In the genomic region with DNA sequence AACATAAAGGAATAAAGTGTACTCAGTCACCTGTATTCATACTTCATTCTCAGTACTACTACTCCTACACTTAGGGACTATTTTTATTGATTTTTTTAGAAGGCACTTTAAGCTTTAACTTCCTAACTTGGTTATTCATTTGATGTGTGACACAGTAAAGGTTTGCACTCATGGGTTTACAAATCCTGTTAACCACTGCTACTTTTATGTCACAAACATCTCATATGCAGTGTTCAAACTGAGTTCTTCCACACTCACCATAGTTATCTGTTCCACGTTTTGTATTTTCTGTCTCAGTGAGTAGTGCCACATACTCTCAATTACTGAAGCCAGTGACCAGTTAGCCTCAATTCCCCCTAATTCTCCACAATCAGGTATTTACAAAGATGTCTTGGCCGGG, we compare ENCODE assay signal across 20 cellular contexts. TPM values are rescaled to one million over a fixed set of nuclear protein-coding genes. Genes with fewer than 3 reads are reported as not detected.
DNase-seq lines count a peak whose midpoint lies in the region; ATAC-seq and TF ChIP-seq lines count a peak whose summit lies in the region.
"Had no signal": no experiment of that assay in that cellular context is flagged by ENCODE, and none has a peak within 500 bp of the region (broad histone marks: within the 10 kb centered on the region; RNA-seq: fewer than 3 reads in every experiment).

No MANE protein-coding gene starts in this region.

- H3K27ac Mint-ChIP-seq in activated T-cell treated with anti-CD3 and anti-CD28 coated beads, Interleukin-2, amount 50 U/mL, for 72 hours: no peak overlapping the region
- H3K27ac Mint-ChIP-seq in central memory CD8-positive, alpha-beta T cell (ENCODE audit: low read depth): peak overlapping the region; percentile 53
- no peak overlapping the region for H3K27ac Mint-ChIP-seq in endothelial cell (ENCODE audit: unreplicated experiment)
- H3K27ac Mint-ChIP-seq: B cell, HFFc6 had no signal

- 0 out of 2 replicates have a peak overlapping the region, but pooled peaks have one; percentile 21 for H3K27ac ChIP-seq in SK-N-MC
- H3K27ac ChIP-seq: BLaER1 treated with 17β-estradiol and CSF1 and Interleukin-3, amounts not matched to agents 10 nM and 100 nM; HL-60 had no signal

- H3K27me3 Mint-ChIP-seq in activated T-cell treated with anti-CD3 and anti-CD28 coated beads, Interleukin-2, amount 50 U/mL, for 72 hours (ENCODE audit: low read depth): no peaks in the 10 kb centered on the region
- H3K27me3 Mint-ChIP-seq in central memory CD8-positive, alpha-beta T cell: no peaks in the 10 kb centered on the region
- H3K27me3 Mint-ChIP-seq in endothelial cell (ENCODE audit: unreplicated experiment): no peaks in the 10 kb centered on the region
- H3K27me3 Mint-ChIP-seq: B cell had no signal

- no peak for TF ChIP-seq CTCF in endothelial cell (IDR thresholded peaks at IDR 0.05; ENCODE audit: unreplicated experiment)

- peaks cover 19% of the 10 kb centered on the region for H3K4me1 Mint-ChIP-seq in activated T-cell treated with anti-CD3 and anti-CD28 coated beads, Interleukin-2, amount 50 U/mL, for 72 hours (ENCODE audit: low read depth)
- peaks cover 23% of the 10 kb centered on the region for H3K4me1 Mint-ChIP-seq in central memory CD8-positive, alpha-beta T cell
- H3K4me1 Mint-ChIP-seq in endothelial cell (ENCODE audit: unreplicated experiment): no peaks in the 10 kb centered on the region

- no peak overlapping the region for H3K4me3 Mint-ChIP-seq in activated T-cell treated with anti-CD3 and anti-CD28 coated beads, Interleukin-2, amount 50 U/mL, for 72 hours
- no peak overlapping the region for H3K4me3 Mint-ChIP-seq in central memory CD8-positive, alpha-beta T cell
- H3K4me3 Mint-ChIP-seq in endothelial cell (ENCODE audit: unreplicated experiment): no peak overlapping the region
- H3K4me3 Mint-ChIP-seq: B cell; CD8-positive, alpha-beta T cell; HFFc6 had no signal

- no peaks in the 10 kb centered on the region for H3K9me3 Mint-ChIP-seq in activated T-cell treated with anti-CD3 and anti-CD28 coated beads, Interleukin-2, amount 50 U/mL, for 72 hours
- H3K9me3 Mint-ChIP-seq in central memory CD8-positive, alpha-beta T cell: no peaks in the 10 kb centered on the region
- no peaks in the 10 kb centered on the region for H3K9me3 Mint-ChIP-seq in endothelial cell (ENCODE audit: unreplicated experiment)
- H3K9me3 Mint-ChIP-seq: CD8-positive, alpha-beta T cell; HFFc6 had no signal

- peak; percentile 39 to 69 for ATAC-seq in activated T-cell treated with anti-CD3 and anti-CD28 coated beads, Interleukin-2, amount 50 U/mL, for 72 hours (replicated peaks in 1 of 2)
- ATAC-seq in central memory CD8-positive, alpha-beta T cell (replicated peaks; ENCODE audit: extremely low read depth, poor library complexity, severe bottlenecking): no peak
- ATAC-seq: CD8-positive, alpha-beta T cell; GM12878; HCT116 had no signal

- no peak overlapping the region for H3K9ac ChIP-seq in SK-N-MC (ENCODE audit: insufficient read length)
- H3K9ac ChIP-seq: BLaER1 treated with 17β-estradiol and CSF1 and Interleukin-3, amounts not matched to agents 10 nM and 100 nM had no signal

- DNase-seq in activated T-cell treated with anti-CD3 and anti-CD28 coated beads, Interleukin-2, amount 50 U/mL, for 72 hours: no peak
- no peak for DNase-seq in activated T-cell treated with anti-CD3 and anti-CD28 coated beads, Interleukin-2, amount 50 U/mL, for 1 hour
- DNase-seq in SK-N-MC (ENCODE audit: low read depth, low spot score) (no peak), ureter (ENCODE audit: low spot score) (no peak), endothelial cell (ENCODE audit: low spot score) (no peak)
- DNase-seq in central memory CD8-positive, alpha-beta T cell (ENCODE audit: low spot score in 2 of 2): no peak
- DNase-seq: Calu3; CD8-positive, alpha-beta T cell; DMS 273 treated with DMSO at 0.1 percent for 48 hours; DMS53; DND-41; EL; GOT3; H7; HFFc6 had no signal

- H3K4me3 ChIP-seq in SK-N-MC: no peak overlapping the region
- H3K4me3 ChIP-seq: BLaER1 treated with 17β-estradiol and CSF1 and Interleukin-3, amounts not matched to agents 10 nM and 100 nM; GM12878 had no signal

- H3K36me3 ChIP-seq in SK-N-MC (ENCODE audit: insufficient read depth, low read length): peaks cover 61% of the 10 kb centered on the region

- H3K36me3 Mint-ChIP-seq in activated T-cell treated with anti-CD3 and anti-CD28 coated beads, Interleukin-2, amount 50 U/mL, for 72 hours (ENCODE audit: insufficient read depth in 2 of 2): peaks cover 11 to 29% of the 10 kb centered on the region in 2 donors
- H3K36me3 Mint-ChIP-seq in central memory CD8-positive, alpha-beta T cell (ENCODE audit: insufficient read depth): peaks cover 51% of the 10 kb centered on the region
- peaks cover 18% of the 10 kb centered on the region for H3K36me3 Mint-ChIP-seq in endothelial cell (ENCODE audit: low read depth, unreplicated experiment)

- no peaks in the 10 kb centered on the region for H3K9me3 ChIP-seq in SK-N-MC (ENCODE audit: low read depth, low read length)
- H3K9me3 ChIP-seq: BLaER1 treated with 17β-estradiol and CSF1 and Interleukin-3, amounts not matched to agents 10 nM and 100 nM had no signal

RNA-seq across cellular contexts. Expression of a gene that starts 33.2 kb away (rescaled TPM):
- 10 to 100 TPM; 50.2 to 61.0 TPM for total RNA-seq in activated T-cell treated with anti-CD3 and anti-CD28 coated beads, Interleukin-2, amount 50 U/mL, for 72 hours
- total RNA-seq in ureter (104 TPM), endothelial cell (ENCODE audit: unreplicated experiment) (39.6 TPM)

RNA-seq across cellular contexts. Expression of a gene that starts 34.2 kb away (rescaled TPM):
- 10 to 100 TPM; 28.8 to 38.6 TPM for total RNA-seq in activated T-cell treated with anti-CD3 and anti-CD28 coated beads, Interleukin-2, amount 50 U/mL, for 72 hours
- total RNA-seq in ureter (36.3 TPM), endothelial cell (ENCODE audit: unreplicated experiment) (14.5 TPM)
